In the genomic region with DNA sequence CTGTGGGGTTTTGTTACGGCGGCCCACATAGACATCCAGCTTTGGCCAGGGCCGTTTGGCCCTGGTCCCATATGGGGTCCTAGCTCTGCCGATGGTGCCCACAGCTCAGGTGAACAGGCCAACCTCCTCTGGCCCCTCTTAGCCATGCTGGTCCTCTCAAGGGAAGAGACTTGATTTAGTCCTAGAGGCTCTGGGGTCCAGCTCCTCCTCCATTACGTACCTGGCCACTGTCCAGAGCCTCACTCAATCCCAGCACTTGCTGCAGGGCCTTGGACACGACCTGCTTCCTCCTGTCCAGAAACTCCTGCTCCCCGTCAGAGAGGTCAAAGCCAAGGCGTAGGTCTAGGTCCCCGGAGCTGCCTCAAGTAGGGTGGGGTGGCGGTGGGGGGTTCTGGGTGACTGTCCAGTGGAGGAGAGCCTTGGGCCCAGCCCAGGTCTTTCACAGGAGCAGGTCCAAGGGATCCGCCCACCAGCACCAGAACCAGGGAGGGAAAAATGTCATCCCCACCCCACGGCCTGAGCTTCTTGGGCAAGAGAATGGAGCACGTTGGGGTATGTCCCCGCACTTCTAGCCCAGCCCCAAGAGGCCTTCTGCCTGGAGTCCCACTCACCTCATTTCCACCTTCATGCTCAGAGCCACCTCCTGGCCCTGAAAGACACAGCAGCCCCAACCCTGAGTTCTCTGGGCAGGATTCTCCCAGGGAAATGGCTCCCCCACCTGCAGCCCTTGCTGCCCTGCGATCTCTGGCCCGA, we compare ENCODE assay signal across 19 cellular contexts. TPM values are rescaled to one million over a fixed set of nuclear protein-coding genes. Genes with fewer than 3 reads are reported as not detected.
DNase-seq lines count a peak whose midpoint lies in the region; ATAC-seq, FAIRE-seq and TF ChIP-seq lines count a peak whose summit lies in the region.
"Had no signal": no experiment of that assay in that cellular context is flagged by ENCODE, and none has a peak within 500 bp of the region (broad histone marks: within the 10 kb centered on the region; RNA-seq: fewer than 3 reads in every experiment).

No MANE protein-coding gene starts in this region.

- H3K4me3 ChIP-seq in HepG2 (replicated peaks in 1 of 3; ENCODE audit: insufficient read depth in 1 of 3, low read depth in 2 of 3, low read length in 3 of 3) (no peak overlapping the region), upper lobe of right lung (no peak overlapping the region)
- H3K4me3 ChIP-seq: A549 had no signal

- no peak; the same call in 1 of the 2 replicates for TF ChIP-seq RAD21 in HepG2 (CRISPR knock-in tag; IDR thresholded peaks at IDR 0.05)

- no peak for ATAC-seq in activated naive CD8-positive, alpha-beta T cell treated with anti-CD3 and anti-CD28 coated beads, Interleukin-2, amount 10 ng/mL, durations not matched to agents 7 days and 5 days (ENCODE audit: low read depth)
- ATAC-seq in HepG2, result peak; percentile 67
- ATAC-seq in upper lobe of right lung, result no peak
- no peak for ATAC-seq in T-helper 17 cell
- ATAC-seq: Panc1 had no signal

- BruUV-seq in HepG2 (replicated peaks; lab: Mats Ljungman, UMichigan), result no TSS peak

- H3K27ac Mint-ChIP-seq in activated naive CD8-positive, alpha-beta T cell treated with anti-CD3 and anti-CD28 coated beads, Interleukin-2, amount 10 ng/mL, durations not matched to agents 7 days and 5 days, result no peak overlapping the region
- H3K27ac Mint-ChIP-seq in activated naive CD8-positive, alpha-beta T cell treated with anti-CD3 and anti-CD28 coated beads for 36 hours, result no peak overlapping the region
- no peak overlapping the region for H3K27ac Mint-ChIP-seq in T-helper 17 cell

- FAIRE-seq in HepG2 (lab: Jason Lieb, UNC), result no peak
- FAIRE-seq: A549 had no signal

- intact Hi-C loops in HepG2 (cut with micrococcal nuclease; ENCODE audit: unreplicated experiment), result no loop called here
- intact Hi-C loops in upper lobe of right lung (cut with DNase I), result no loop called here

- H2AFZ ChIP-seq in HepG2 (ENCODE audit: low read length), result no peak overlapping the region

- WGBS in HepG2 (ENCODE audit: low lambda C conversion rate), result 44% methylated on average over 10 of the region's 16 CpGs

- H3K9me3 ChIP-seq in HepG2 (ENCODE audit: low read length) (no peaks in the 10 kb centered on the region), upper lobe of right lung (no peaks in the 10 kb centered on the region), T-helper 17 cell (ENCODE audit: control insufficient read depth, low read length, poor library complexity, severe bottlenecking) (no peaks in the 10 kb centered on the region)
- H3K9me3 ChIP-seq: A549 had no signal

- TF ChIP-seq CTCF in HepG2 (CRISPR knock-in tag; IDR thresholded peaks at IDR 0.05), result peak; percentile 52
- no peak for TF ChIP-seq CTCF in upper lobe of right lung (IDR thresholded peaks at IDR 0.05)

- TF ChIP-seq EP300 in HepG2 (IDR thresholded peaks at IDR 0.05; ENCODE audit: low read depth in 2 of 2, low read length in 2 of 2) (no peak), HepG2 (CRISPR knock-in tag; IDR thresholded peaks at IDR 0.05; ENCODE audit: borderline replicate concordance) (no peak)

- peak; percentile 17 for DNase-seq in activated naive CD8-positive, alpha-beta T cell treated with anti-CD3 and anti-CD28 coated beads, Interleukin-2, amount 10 ng/mL, durations not matched to agents 7 days and 5 days
- DNase-seq in activated naive CD8-positive, alpha-beta T cell treated with anti-CD3 and anti-CD28 coated beads for 36 hours, result no peak
- DNase-seq in caudate nucleus (lab: John Stamatoyannopoulos, UW), result no peak
- DNase-seq in HepG2 (ENCODE audit: low spot score), result peak; percentile 15
- peak; percentile 66 for DNase-seq in upper lobe of right lung
- DNase-seq in Kasumi-1 (lab: John Stamatoyannopoulos, UW), result no peak
- DNase-seq in T-helper 17 cell, result no peak
- no peak for DNase-seq in NK-92 treated with Interleukin-12 subunit alpha and Interleukin-12 subunit beta, amount 100 ng/mL, for 24 hours (lab: John Stamatoyannopoulos, UW)
- DNase-seq: DMS53, HCEC 1CT, NCI-H1048, NCI-H446, NCI-H748 treated with DMSO at 0.1 percent for 48 hours, SHP77 had no signal

- H3K79me2 ChIP-seq in HepG2 (ENCODE audit: insufficient read depth, low read length), result no peaks in the 10 kb centered on the region

- no peaks in the 10 kb centered on the region for H4K20me1 ChIP-seq in HepG2 (ENCODE audit: insufficient read depth, low read length)

- H3K27ac ChIP-seq in caudate nucleus (ENCODE audit: low read depth, low read length), result peak overlapping the region; percentile 44
- H3K27ac ChIP-seq in HepG2 (ENCODE audit: extremely low read length, insufficient read depth, low read length), result no peak overlapping the region
- no peak overlapping the region for H3K27ac ChIP-seq in upper lobe of right lung
- H3K27ac ChIP-seq: A549, C4-2B had no signal

- no peaks in the 10 kb centered on the region for H3K9me3 Mint-ChIP-seq in activated naive CD8-positive, alpha-beta T cell treated with anti-CD3 and anti-CD28 coated beads, Interleukin-2, amount 10 ng/mL, durations not matched to agents 7 days and 5 days
- no peaks in the 10 kb centered on the region for H3K9me3 Mint-ChIP-seq in activated naive CD8-positive, alpha-beta T cell treated with anti-CD3 and anti-CD28 coated beads for 36 hours

- no peak for TF ChIP-seq POLR2A in HepG2 (IDR thresholded peaks at IDR 0.05; ENCODE audit: insufficient read depth in 1 of 2, low read depth in 2 of 2, low read length in 2 of 2)

- peaks cover 1 to 31% of the 10 kb centered on the region in 2 experiments; a peak in 4 of 5 replicates for H3K27me3 ChIP-seq in HepG2 (ENCODE audit: control insufficient read depth in 1 of 2, insufficient read depth in 2 of 2, low read length in 2 of 2)
- H3K27me3 ChIP-seq in upper lobe of right lung, result no peaks in the 10 kb centered on the region

- H3K36me3 Mint-ChIP-seq in activated naive CD8-positive, alpha-beta T cell treated with anti-CD3 and anti-CD28 coated beads, Interleukin-2, amount 10 ng/mL, durations not matched to agents 7 days and 5 days, result no peaks in the 10 kb centered on the region
- no peaks in the 10 kb centered on the region for H3K36me3 Mint-ChIP-seq in activated naive CD8-positive, alpha-beta T cell treated with anti-CD3 and anti-CD28 coated beads for 36 hours
- H3K36me3 Mint-ChIP-seq in T-helper 17 cell (ENCODE audit: low read depth), result no peaks in the 10 kb centered on the region

- peaks cover 44% of the 10 kb centered on the region for H3K4me1 ChIP-seq in HepG2 (ENCODE audit: insufficient read depth, low read length)
- peaks cover 16% of the 10 kb centered on the region for H3K4me1 ChIP-seq in upper lobe of right lung
- H3K4me1 ChIP-seq: A549 had no signal

- CTCF ChIA-PET in HepG2 (lab: Yijun Ruan, JAX; ENCODE audit: low intra/inter-chr PET ratio, low total read pairs), result no interaction called here

- H3K4me1 Mint-ChIP-seq in activated naive CD8-positive, alpha-beta T cell treated with anti-CD3 and anti-CD28 coated beads, Interleukin-2, amount 10 ng/mL, durations not matched to agents 7 days and 5 days, result no peaks in the 10 kb centered on the region
- no peaks in the 10 kb centered on the region for H3K4me1 Mint-ChIP-seq in activated naive CD8-positive, alpha-beta T cell treated with anti-CD3 and anti-CD28 coated beads for 36 hours
- H3K4me1 Mint-ChIP-seq in T-helper 17 cell, result no peaks in the 10 kb centered on the region

- POLR2A ChIA-PET in activated naive CD8-positive, alpha-beta T cell treated with anti-CD3 and anti-CD28 coated beads, Interleukin-2, amount 10 ng/mL, durations not matched to agents 7 days and 5 days (lab: Charles Lee), result no interaction called here
- POLR2A ChIA-PET in HepG2 (lab: Yijun Ruan, JAX), result interaction anchor here (0.8 kb wide), 1 partner anchor 446 kb away, joined by 3 read pairs; no protein-coding TSS in a partner anchor

- H3K36me3 ChIP-seq in HepG2 (replicated peaks in 1 of 2; ENCODE audit: control insufficient read depth in 1 of 2, insufficient read depth in 2 of 2, low read length in 2 of 2) (no peaks in the 10 kb centered on the region), upper lobe of right lung (no peaks in the 10 kb centered on the region)

- no peak overlapping the region for H3K9ac ChIP-seq in HepG2 (ENCODE audit: insufficient read depth, low read depth, low read length)

- H3K27me3 Mint-ChIP-seq in activated naive CD8-positive, alpha-beta T cell treated with anti-CD3 and anti-CD28 coated beads, Interleukin-2, amount 10 ng/mL, durations not matched to agents 7 days and 5 days, result no peaks in the 10 kb centered on the region
- H3K27me3 Mint-ChIP-seq in activated naive CD8-positive, alpha-beta T cell treated with anti-CD3 and anti-CD28 coated beads for 36 hours, result no peaks in the 10 kb centered on the region
- H3K27me3 Mint-ChIP-seq in T-helper 17 cell, result peaks cover 25% of the 10 kb centered on the region

- in situ Hi-C loops in HepG2 (cut with HindIII; ENCODE audit: extremely low pct_ligation_motif_present, low pct_unique_long_range_greater_than_20kb), result no loop called here

- H3K4me3 Mint-ChIP-seq in activated naive CD8-positive, alpha-beta T cell treated with anti-CD3 and anti-CD28 coated beads, Interleukin-2, amount 10 ng/mL, durations not matched to agents 7 days and 5 days, result no peak overlapping the region
- no peak overlapping the region for H3K4me3 Mint-ChIP-seq in activated naive CD8-positive, alpha-beta T cell treated with anti-CD3 and anti-CD28 coated beads for 36 hours
- no peak overlapping the region for H3K4me3 Mint-ChIP-seq in T-helper 17 cell

- H3K4me2 ChIP-seq in HepG2 (ENCODE audit: low read depth, low read length), result peak overlapping the region; percentile 29; the same call in 1 of the 2 replicates
- H3K4me2 ChIP-seq: A549 had no signal

RNA-seq across cellular contexts. Expression of a gene that starts 6.8 kb away (rescaled TPM):
- not detected for total RNA-seq in activated naive CD8-positive, alpha-beta T cell treated with anti-CD3 and anti-CD28 coated beads, Interleukin-2, amount 10 ng/mL, durations not matched to agents 7 days and 5 days
- not detected for total RNA-seq in activated naive CD8-positive, alpha-beta T cell treated with anti-CD3 and anti-CD28 coated beads for 36 hours
- total RNA-seq in HepG2 (2016; rRNA removed; fragmentation: Illumina TruSeq; extraction: Trizol) (not detected in 2 replicates), upper lobe of right lung (104 TPM), T-helper 17 cell (not detected)
- not detected in 2 replicates for total RNA-seq in HepG2 (2016; cell fraction: cytosol; rRNA removed; fragmentation: Illumina TruSeq; extraction: Trizol; ENCODE audit: low read depth)
- not detected in 2 replicates for total RNA-seq in HepG2 (2016; cell fraction: insoluble cytoplasmic fraction; rRNA removed; fragmentation: Illumina TruSeq; extraction: Trizol)
- total RNA-seq in HepG2 (2016; cell fraction: membrane; rRNA removed; fragmentation: Illumina TruSeq; extraction: Trizol), result not detected in 2 replicates
- total RNA-seq in HepG2 (2016; cell fraction: nucleus; rRNA removed; fragmentation: Illumina TruSeq; extraction: Trizol), result not detected in 2 replicates
- 0.01 and 0.07 TPM in 2 replicates for polyA plus RNA-seq in HepG2 (2011; rRNA removed)
- polyA plus RNA-seq in HepG2 (2011; cell fraction: cytosol; rRNA removed), result not detected in 2 replicates
- polyA plus RNA-seq in HepG2 (2011; cell fraction: nucleus; rRNA removed), result not detected in 2 replicates
- not detected in 2 replicates for polyA plus RNA-seq in HepG2 (2012)
- not detected in 2 replicates for polyA plus RNA-seq in HepG2 (2016; cell fraction: cytosol; fragmentation: Illumina TruSeq; extraction: Trizol; ENCODE audit: low read depth)
- polyA plus RNA-seq in HepG2 (2016; cell fraction: insoluble cytoplasmic fraction; fragmentation: Illumina TruSeq; extraction: Trizol; ENCODE audit: low read depth), result not detected in 2 replicates
- not detected in 2 replicates for polyA plus RNA-seq in HepG2 (2016; cell fraction: membrane; fragmentation: Illumina TruSeq; extraction: Trizol; ENCODE audit: low read depth)
- polyA plus RNA-seq in HepG2 (2016; cell fraction: nucleus; fragmentation: Illumina TruSeq; extraction: Trizol; ENCODE audit: insufficient read depth, low read depth), result not detected in 2 replicates
- polyA minus RNA-seq in HepG2 (2011; rRNA and poly(A)+ RNA removed; ENCODE audit: low replicate concordance), result 0.16 TPM in 1 of 2 replicates, not detected in the other
- polyA minus RNA-seq in HepG2 (2011; cell fraction: cytosol; rRNA and poly(A)+ RNA removed), result not detected in 2 replicates
- polyA minus RNA-seq in HepG2 (2011; cell fraction: nucleus; rRNA and poly(A)+ RNA removed), result not detected in 2 replicates
- total RNA-seq: HT1080, M059J had no signal
- polyA plus RNA-seq: A549 had no signal

RNA-seq across cellular contexts. Expression of a gene that starts 55.3 kb away (rescaled TPM):
- not detected for total RNA-seq in activated naive CD8-positive, alpha-beta T cell treated with anti-CD3 and anti-CD28 coated beads, Interleukin-2, amount 10 ng/mL, durations not matched to agents 7 days and 5 days
- total RNA-seq in activated naive CD8-positive, alpha-beta T cell treated with anti-CD3 and anti-CD28 coated beads for 36 hours, result not detected
- total RNA-seq in HepG2 (2016; rRNA removed; fragmentation: Illumina TruSeq; extraction: Trizol) (0.04 TPM in 1 of 2 replicates, not detected in the other), upper lobe of right lung (not detected), T-helper 17 cell (not detected)
- not detected in 2 replicates for total RNA-seq in HepG2 (2016; cell fraction: cytosol; rRNA removed; fragmentation: Illumina TruSeq; extraction: Trizol; ENCODE audit: low read depth)
- not detected in 2 replicates for total RNA-seq in HepG2 (2016; cell fraction: insoluble cytoplasmic fraction; rRNA removed; fragmentation: Illumina TruSeq; extraction: Trizol)
- not detected in 2 replicates for total RNA-seq in HepG2 (2016; cell fraction: membrane; rRNA removed; fragmentation: Illumina TruSeq; extraction: Trizol)
- not detected in 2 replicates for total RNA-seq in HepG2 (2016; cell fraction: nucleus; rRNA removed; fragmentation: Illumina TruSeq; extraction: Trizol)
- polyA plus RNA-seq in HepG2 (2011; rRNA removed), result 0.21 and 0.29 TPM in 2 replicates
- polyA plus RNA-seq in HepG2 (2011; cell fraction: cytosol; rRNA removed), result 0.11 and 0.14 TPM in 2 replicates
- 0.78 and 1.4 TPM in 2 replicates for polyA plus RNA-seq in HepG2 (2011; cell fraction: nucleus; rRNA removed)
- polyA plus RNA-seq in HepG2 (2012), result 0.16 and 0.30 TPM in 2 replicates
- not detected in 2 replicates for polyA plus RNA-seq in HepG2 (2016; cell fraction: cytosol; fragmentation: Illumina TruSeq; extraction: Trizol; ENCODE audit: low read depth)
- polyA plus RNA-seq in HepG2 (2016; cell fraction: insoluble cytoplasmic fraction; fragmentation: Illumina TruSeq; extraction: Trizol; ENCODE audit: low read depth), result not detected in 2 replicates
- polyA plus RNA-seq in HepG2 (2016; cell fraction: membrane; fragmentation: Illumina TruSeq; extraction: Trizol; ENCODE audit: low read depth), result not detected in 2 replicates
- 0.13 TPM in 1 of 2 replicates, not detected in the other for polyA plus RNA-seq in HepG2 (2016; cell fraction: nucleus; fragmentation: Illumina TruSeq; extraction: Trizol; ENCODE audit: insufficient read depth, low read depth)
- 0.18 TPM in 1 of 2 replicates, not detected in the other for polyA minus RNA-seq in HepG2 (2011; rRNA and poly(A)+ RNA removed; ENCODE audit: low replicate concordance)
- polyA minus RNA-seq in HepG2 (2011; cell fraction: cytosol; rRNA and poly(A)+ RNA removed), result not detected in 2 replicates
- 0.13 TPM in 1 of 2 replicates, not detected in the other for polyA minus RNA-seq in HepG2 (2011; cell fraction: nucleus; rRNA and poly(A)+ RNA removed)
- total RNA-seq: HT1080 had no signal
- polyA plus RNA-seq: A549 had no signal

RNA-seq across cellular contexts. Expression of a gene that starts 58.4 kb away (rescaled TPM):
- total RNA-seq in activated naive CD8-positive, alpha-beta T cell treated with anti-CD3 and anti-CD28 coated beads, Interleukin-2, amount 10 ng/mL, durations not matched to agents 7 days and 5 days, result 10 to 100 TPM; 88.8 to 91.7 TPM
- total RNA-seq in activated naive CD8-positive, alpha-beta T cell treated with anti-CD3 and anti-CD28 coated beads for 36 hours, result 10 to 100 TPM; 43.3 to 44.2 TPM
- total RNA-seq in HepG2 (2016; rRNA removed; fragmentation: Illumina TruSeq; extraction: Trizol), result 22.5 and 22.9 TPM in 2 replicates
- 4.7 and 5.6 TPM in 2 replicates for total RNA-seq in HepG2 (2016; cell fraction: cytosol; rRNA removed; fragmentation: Illumina TruSeq; extraction: Trizol; ENCODE audit: low read depth)
- 20.3 and 22.5 TPM in 2 replicates for total RNA-seq in HepG2 (2016; cell fraction: insoluble cytoplasmic fraction; rRNA removed; fragmentation: Illumina TruSeq; extraction: Trizol)
- 7.8 and 8.0 TPM in 2 replicates for total RNA-seq in HepG2 (2016; cell fraction: membrane; rRNA removed; fragmentation: Illumina TruSeq; extraction: Trizol)
- total RNA-seq in HepG2 (2016; cell fraction: nucleus; rRNA removed; fragmentation: Illumina TruSeq; extraction: Trizol), result 40.3 and 47.8 TPM in 2 replicates
- polyA plus RNA-seq in HepG2 (2011; rRNA removed), result 28.7 and 32.0 TPM in 2 replicates
- 15.2 and 16.2 TPM in 2 replicates for polyA plus RNA-seq in HepG2 (2011; cell fraction: cytosol; rRNA removed)
- 117 and 131 TPM in 2 replicates for polyA plus RNA-seq in HepG2 (2011; cell fraction: nucleus; rRNA removed)
- polyA plus RNA-seq in HepG2 (2012), result 17.8 and 19.3 TPM in 2 replicates
- polyA plus RNA-seq in HepG2 (2016; cell fraction: cytosol; fragmentation: Illumina TruSeq; extraction: Trizol; ENCODE audit: low read depth), result 1.0 and 1.2 TPM in 2 replicates
- 12.2 and 15.1 TPM in 2 replicates for polyA plus RNA-seq in HepG2 (2016; cell fraction: insoluble cytoplasmic fraction; fragmentation: Illumina TruSeq; extraction: Trizol; ENCODE audit: low read depth)
- polyA plus RNA-seq in HepG2 (2016; cell fraction: membrane; fragmentation: Illumina TruSeq; extraction: Trizol; ENCODE audit: low read depth), result 3.5 and 3.6 TPM in 2 replicates
- 55.7 and 58.7 TPM in 2 replicates for polyA plus RNA-seq in HepG2 (2016; cell fraction: nucleus; fragmentation: Illumina TruSeq; extraction: Trizol; ENCODE audit: insufficient read depth, low read depth)
- polyA minus RNA-seq in HepG2 (2011; rRNA and poly(A)+ RNA removed; ENCODE audit: low replicate concordance), result 33.6 and 47.8 TPM in 2 replicates
- polyA minus RNA-seq in HepG2 (2011; cell fraction: cytosol; rRNA and poly(A)+ RNA removed), result 13.5 and 13.7 TPM in 2 replicates
- 91.0 and 104 TPM in 2 replicates for polyA minus RNA-seq in HepG2 (2011; cell fraction: nucleus; rRNA and poly(A)+ RNA removed)
- 83.3 TPM for total RNA-seq in upper lobe of right lung
- total RNA-seq in T-helper 17 cell, result 10 to 100 TPM; 84.9 to 93.1 TPM

Comparison
In these comparisons a context has a peak if more than half of its experiments do, and no peak if none do; other contexts are left out.
1. DNase-seq: peak in activated naive CD8-positive, alpha-beta T cell treated with anti-CD3 and anti-CD28 coated beads, Interleukin-2, amount 10 ng/mL, durations not matched to agents 7 days and 5 days (single experiment), HepG2 (single experiment) and upper lobe of right lung (single experiment); none in activated naive CD8-positive, alpha-beta T cell treated with anti-CD3 and anti-CD28 coated beads for 36 hours (single experiment), caudate nucleus (0 of 61), Kasumi-1 (0 of 2), T-helper 17 cell (0 of 3) and NK-92 treated with Interleukin-12 subunit alpha and Interleukin-12 subunit beta, amount 100 ng/mL, for 24 hours (single experiment).
2. RNA of a gene that starts 6.8 kb away (total RNA-seq): 104 TPM in upper lobe of right lung (single experiment); not detected in T-helper 17 cell, not detected in activated naive CD8-positive, alpha-beta T cell treated with anti-CD3 and anti-CD28 coated beads, Interleukin-2, amount 10 ng/mL, durations not matched to agents 7 days and 5 days, not detected in activated naive CD8-positive, alpha-beta T cell treated with anti-CD3 and anti-CD28 coated beads for 36 hours and not detected in HepG2; every median in the first group is over 10 times any median in the second.